15 cellular contexts compared by ENCODE assay signal in genomic region chr12:82411561-82412230, GRCh38.
"Had no signal": no experiment of that assay in that cellular context is flagged by ENCODE, and none has a peak within 500 bp of the region (broad histone marks: within the 10 kb centered on the region; RNA-seq: fewer than 3 reads in every experiment).

No MANE protein-coding gene starts in this region.

- H3K27ac Mint-ChIP-seq: activated naive CD8-positive, alpha-beta T cell treated with anti-CD3 and anti-CD28 coated beads for 36 hours; activated T-helper 1 cell treated with anti-CD3 and anti-CD28 coated beads, Interleukin-12 subunit alpha, Interleukin-12 subunit beta, Interleukin-2, Interleukin-4 antibody, amounts not matched to agents 30 ng/mL and 10 ng/mL and 1 ng/mL, durations not matched to agents 14 hours and 24 hours and 36 hours; nephron progenitor cell; T-cell had no signal

- H3K9me3 ChIP-seq: esophagus muscularis mucosa, prostate gland, right lobe of liver, stomach, thoracic aorta had no signal

- H3K4me3 Mint-ChIP-seq: activated naive CD8-positive, alpha-beta T cell treated with anti-CD3 and anti-CD28 coated beads for 36 hours; activated T-helper 1 cell treated with anti-CD3 and anti-CD28 coated beads, Interleukin-12 subunit alpha, Interleukin-12 subunit beta, Interleukin-2, Interleukin-4 antibody, amounts not matched to agents 30 ng/mL and 10 ng/mL and 1 ng/mL, durations not matched to agents 14 hours and 24 hours and 36 hours; nephron progenitor cell; T-cell had no signal

- H3K4me3 ChIP-seq: esophagus muscularis mucosa, prostate gland, right lobe of liver, stomach, thoracic aorta had no signal

- DNase-seq: activated CD4-positive, CD25-positive, alpha-beta regulatory T cell treated with anti-CD3 and anti-CD28 coated beads, Interleukin-2, amount 50 U/mL, for 72 hours; activated naive CD8-positive, alpha-beta T cell treated with anti-CD3 and anti-CD28 coated beads for 36 hours; anterior cingulate cortex; hippocampal formation; nephron progenitor cell; occipital lobe; right lobe of liver; stimulated activated CD4-positive, alpha-beta T cell treated with anti-CD3 and anti-CD28 coated beads, Interleukin-1b, Interleukin-23, amount 100 ng/mL, for 48 hours; stomach; T-cell; T-helper 9 cell had no signal

- H3K27me3 ChIP-seq: esophagus muscularis mucosa, right lobe of liver, stomach had no signal

- H3K9me3 Mint-ChIP-seq: activated naive CD8-positive, alpha-beta T cell treated with anti-CD3 and anti-CD28 coated beads for 36 hours; activated T-helper 1 cell treated with anti-CD3 and anti-CD28 coated beads, Interleukin-12 subunit alpha, Interleukin-12 subunit beta, Interleukin-2, Interleukin-4 antibody, amounts not matched to agents 30 ng/mL and 10 ng/mL and 1 ng/mL, durations not matched to agents 14 hours and 24 hours and 36 hours; nephron progenitor cell; T-cell had no signal

- ATAC-seq: right lobe of liver, T-cell had no signal

- H3K27ac ChIP-seq: esophagus muscularis mucosa, prostate gland, right lobe of liver, stomach, thoracic aorta had no signal

- H3K4me1 ChIP-seq: esophagus muscularis mucosa, prostate gland, right lobe of liver, stomach had no signal

- H3K27me3 Mint-ChIP-seq: activated naive CD8-positive, alpha-beta T cell treated with anti-CD3 and anti-CD28 coated beads for 36 hours; T-cell had no signal

- H3K36me3 ChIP-seq: prostate gland, right lobe of liver, thoracic aorta had no signal

- H3K4me1 Mint-ChIP-seq: activated naive CD8-positive, alpha-beta T cell treated with anti-CD3 and anti-CD28 coated beads for 36 hours; nephron progenitor cell; T-cell had no signal
